8 cellular contexts compared by ENCODE assay signal in genomic region chr17:64343833-64344637, GRCh38. TPM values are rescaled to one million over a fixed set of nuclear protein-coding genes. Genes with fewer than 3 reads are reported as not detected.
DNase-seq lines count a peak whose midpoint lies in the region; ATAC-seq and TF ChIP-seq lines count a peak whose summit lies in the region.

No MANE protein-coding gene starts in this region.

- no peak for TF ChIP-seq CTCF in GM10248 (IDR thresholded peaks at IDR 0.05; ENCODE audit: control extremely low read depth, extremely low read depth, low read depth, missing control alignments)

- peak overlapping the region; percentile 36 to 85 (median 67) for H3K27ac ChIP-seq in skin epidermis

- ATAC-seq in HG03280 (IDR thresholded peaks at IDR 0.05; ENCODE audit: unreplicated experiment) (no peak), GM21367 (IDR thresholded peaks at IDR 0.05; ENCODE audit: unreplicated experiment) (no peak)

- DNase-seq in GM10248 (ENCODE audit: extremely low spot score) (peak; percentile 46), NCI-H226 (peak; percentile 65), astrocyte of the hippocampus (ENCODE audit: low read depth, low spot score) (peak; percentile 81), hippocampal formation (lab: John Stamatoyannopoulos, UW) (peak; percentile 13 to 33), mesenteric fat pad (ENCODE audit: low spot score) (no peak)

- POLR2A ChIA-PET in GM10248 (lab: Yijun Ruan, JAX): no interaction called here

- no peak overlapping the region for H3K4me3 ChIP-seq in skin epidermis

- CTCF ChIA-PET in GM10248 (lab: Yijun Ruan, JAX): interaction anchor here (1.1 to 1.8 kb wide), 4 partner anchors 13 to 75 kb away, joined by 3 to 4 read pairs (median 3); no protein-coding TSS in a partner anchor

RNA-seq across cellular contexts. Expression of gene PECAM1, which starts 46.6 kb away (rescaled TPM):
- total RNA-seq in mesenteric fat pad: 367 TPM
